In the genomic region with DNA sequence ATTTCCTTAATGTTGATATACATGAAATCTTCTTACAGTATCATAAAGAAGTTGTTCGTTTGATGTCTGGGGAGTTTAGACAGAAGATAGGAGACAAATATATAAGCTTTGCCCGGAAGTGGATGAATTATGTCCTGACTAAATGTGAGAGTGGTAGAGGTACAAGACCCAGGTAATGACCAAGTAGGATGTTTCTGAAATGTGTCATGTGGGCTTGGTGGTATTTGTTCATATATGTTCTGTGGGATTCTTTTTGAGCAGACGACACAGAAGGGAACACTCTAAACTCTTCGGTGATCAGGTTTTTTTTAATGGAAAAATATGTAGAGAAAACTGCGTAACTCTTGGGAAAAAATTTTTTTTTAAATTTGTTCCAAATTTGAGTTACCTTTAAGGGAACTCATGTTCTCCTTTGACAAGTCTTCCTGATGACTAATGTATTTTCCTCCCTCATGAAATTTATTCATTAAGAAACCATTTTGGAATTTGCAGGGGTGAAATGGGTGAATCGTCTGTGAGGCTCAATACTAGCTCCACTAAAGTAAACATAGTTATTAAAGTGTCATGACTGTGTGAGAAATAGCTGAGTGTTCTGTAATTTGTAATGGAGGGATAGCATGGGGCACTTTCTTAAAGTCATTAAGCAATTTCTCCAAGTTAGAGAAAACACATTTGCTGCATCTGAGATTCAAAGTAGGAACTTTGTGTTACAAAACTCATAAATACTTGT, we compare ENCODE assay signal across 1 cellular context.
TF ChIP-seq lines count a peak whose summit lies in the region.

No MANE protein-coding gene starts in this region.

TF ChIP-seq in K562, 482 proteins besides CTCF, POLR2A, EP300 and RAD21 (continued from another document):
- TF ChIP-seq PHF8 (IDR thresholded peaks at IDR 0.05; ENCODE audit: borderline replicate concordance, low read length) (no peak), KAT2B (IDR thresholded peaks at IDR 0.05; ENCODE audit: low read depth, low read length) (no peak), ZNF316 (IDR thresholded peaks at IDR 0.05) (peak; percentile 45), MEF2D (tag; conservative IDR thresholded peaks at IDR 0.05; ENCODE audit: low read depth) (no peak), HNRNPL (IDR thresholded peaks at IDR 0.05; ENCODE audit: low read depth, low read length) (no peak)
- TF ChIP-seq, protein P1, sequence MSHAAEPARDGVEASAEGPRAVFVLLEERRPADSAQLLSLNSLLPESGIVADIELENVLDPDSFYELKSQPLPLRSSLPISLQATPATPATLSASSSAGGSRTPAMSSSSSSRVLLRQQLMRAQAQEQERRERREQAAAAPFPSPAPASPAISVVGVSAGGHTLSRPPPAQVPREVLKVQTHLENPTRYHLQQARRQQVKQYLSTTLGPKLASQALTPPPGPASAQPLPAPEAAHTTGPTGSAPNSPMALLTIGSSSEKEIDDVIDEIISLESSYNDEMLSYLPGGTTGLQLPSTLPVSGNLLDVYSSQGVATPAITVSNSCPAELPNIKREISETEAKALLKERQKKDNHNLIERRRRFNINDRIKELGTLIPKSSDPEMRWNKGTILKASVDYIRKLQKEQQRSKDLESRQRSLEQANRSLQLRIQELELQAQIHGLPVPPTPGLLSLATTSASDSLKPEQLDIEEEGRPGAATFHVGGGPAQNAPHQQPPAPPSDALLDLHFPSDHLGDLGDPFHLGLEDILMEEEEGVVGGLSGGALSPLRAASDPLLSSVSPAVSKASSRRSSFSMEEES (CRISPR knock-in tag; IDR thresholded peaks at IDR 0.05), result no peak
